Comparison of ENCODE assay signal across 8 cellular contexts in the genomic region with DNA sequence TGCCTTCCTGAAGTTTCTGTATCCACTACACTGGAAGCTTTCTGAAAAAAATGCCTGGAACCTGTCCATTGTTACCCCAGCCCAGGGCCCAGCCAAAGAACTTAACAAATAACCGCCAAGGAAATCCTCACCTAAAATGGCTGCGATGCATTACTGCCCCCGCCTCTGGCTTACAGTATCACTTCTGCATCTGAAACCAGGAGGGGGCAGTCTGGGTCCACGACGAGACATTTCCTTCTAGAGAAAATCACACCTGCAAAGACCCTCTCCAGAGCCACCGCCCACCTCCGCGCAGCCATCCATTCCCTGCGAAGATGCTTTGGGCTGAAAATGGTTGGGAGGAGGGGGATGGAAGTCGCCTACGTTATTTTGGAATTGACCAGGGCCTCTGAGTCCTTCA. TPM values are rescaled to one million over a fixed set of nuclear protein-coding genes. Genes with fewer than 3 reads are reported as not detected.
DNase-seq lines count a peak whose midpoint lies in the region; ATAC-seq and TF ChIP-seq lines count a peak whose summit lies in the region.

No MANE protein-coding gene starts in this region.

- no peak overlapping the region for H3K4me3 ChIP-seq in AG04450 (ENCODE audit: low read depth, low read length)
- no peak overlapping the region for H3K4me3 ChIP-seq in GM12875 (ENCODE audit: low read depth, low read length)
- no peak overlapping the region for H3K4me3 ChIP-seq in epithelial cell of esophagus (ENCODE audit: low read length)
- no peak overlapping the region for H3K4me3 ChIP-seq in smooth muscle cell
- no peak overlapping the region for H3K4me3 ChIP-seq in left lung

- peak; percentile 54 for TF ChIP-seq CTCF in AG04450 (IDR thresholded peaks at IDR 0.05; ENCODE audit: low read depth, low read length)
- TF ChIP-seq CTCF in GM12875 (IDR thresholded peaks at IDR 0.05; ENCODE audit: borderline replicate concordance, insufficient read depth, low read depth, low read length), result peak; percentile 43; the same call in 1 of the 2 replicates
- TF ChIP-seq CTCF in epithelial cell of esophagus (IDR thresholded peaks at IDR 0.05; ENCODE audit: insufficient read depth, low read depth, low read length, missing control alignments), result peak; percentile 47
- peak; percentile 24 for TF ChIP-seq CTCF in smooth muscle cell (IDR thresholded peaks at IDR 0.05; ENCODE audit: borderline replicate concordance, insufficient read depth, poor library complexity, severe bottlenecking)
- TF ChIP-seq CTCF in left lung (IDR thresholded peaks at IDR 0.05), result peak in 1 of 2 donors; percentile 34

- H3K36me3 ChIP-seq in smooth muscle cell (ENCODE audit: low read depth), result peaks cover 6% of the 10 kb centered on the region
- peaks cover 0 to 65% of the 10 kb centered on the region in 2 donors for H3K36me3 ChIP-seq in left lung

- CTCF ChIA-PET in AG04450 (lab: Charles Lee), result no interaction called here

- no peak for DNase-seq in AG04450 (ENCODE audit: low read depth, low spot score)
- peak; percentile 13 for DNase-seq in T-helper 9 cell
- DNase-seq in epithelial cell of esophagus (ENCODE audit: low read depth), result peak; percentile 51
- DNase-seq in smooth muscle cell (lab: John Stamatoyannopoulos, UW; ENCODE audit: unreplicated experiment), result no peak
- no peak for DNase-seq in NCI-H1694 (lab: John Stamatoyannopoulos, UW)
- no peak for DNase-seq in left lung

- ATAC-seq in left lung (no peak), HG03097 (IDR thresholded peaks at IDR 0.05; ENCODE audit: low FRiP score, unreplicated experiment) (no peak)

- no peak overlapping the region for H2AFZ ChIP-seq in smooth muscle cell (ENCODE audit: low read depth)

- 53% methylated on average over 11 of the region's 11 CpGs for WGBS in smooth muscle cell (ENCODE audit: low lambda C conversion rate)

- H3K27ac ChIP-seq in AG04450 (ENCODE audit: low read depth, low read length) (no peak overlapping the region), smooth muscle cell (ENCODE audit: low read depth) (no peak overlapping the region), left lung (no peak overlapping the region)

- intact Hi-C loops in left lung (cut with DNase I), result no loop called here

- no peak overlapping the region for H3K4me2 ChIP-seq in smooth muscle cell

- H3K9me3 ChIP-seq in AG04450 (ENCODE audit: control insufficient read depth, insufficient read depth, low read length) (no peaks in the 10 kb centered on the region), smooth muscle cell (replicated peaks; ENCODE audit: low read depth) (no peaks in the 10 kb centered on the region), left lung (no peaks in the 10 kb centered on the region)

- H3F3A ChIP-seq in smooth muscle cell (ENCODE audit: low read depth), result no peaks in the 10 kb centered on the region

- no peaks in the 10 kb centered on the region for H3K27me3 ChIP-seq in AG04450 (ENCODE audit: control insufficient read depth, insufficient read depth, low read length)
- no peaks in the 10 kb centered on the region for H3K27me3 ChIP-seq in smooth muscle cell (ENCODE audit: low read depth)
- H3K27me3 ChIP-seq in left lung, result no peaks in the 10 kb centered on the region

- no peak overlapping the region for H3K9ac ChIP-seq in smooth muscle cell (ENCODE audit: low read depth)

- POLR2A ChIA-PET in AG04450 (lab: Yijun Ruan, JAX), result no interaction called here

- no peaks in the 10 kb centered on the region for H3K4me1 ChIP-seq in smooth muscle cell (ENCODE audit: low read depth)
- peaks cover 0 to 21% of the 10 kb centered on the region in 2 donors for H3K4me1 ChIP-seq in left lung

- H4K20me1 ChIP-seq in smooth muscle cell (ENCODE audit: low read depth), result no peaks in the 10 kb centered on the region

- H3K79me2 ChIP-seq in smooth muscle cell (ENCODE audit: low read depth), result no peaks in the 10 kb centered on the region

RNA-seq across cellular contexts. Expression of gene CELF6, which starts 22.4 kb away (rescaled TPM):
- polyA plus RNA-seq in AG04450 (2011; rRNA removed) (0.07 and 0.10 TPM in 2 replicates), smooth muscle cell (0.19 and 0.43 TPM in 2 replicates)
- polyA minus RNA-seq in AG04450 (2011; rRNA and poly(A)+ RNA removed), result not detected in 2 replicates
- total RNA-seq in smooth muscle cell (0.81 and 1.9 TPM in 2 replicates), left lung (1 to 10 TPM; 1.3 to 2.2 TPM)

RNA-seq across cellular contexts. Expression of gene HEXA, which starts 33.4 kb away (rescaled TPM):
- polyA plus RNA-seq in AG04450 (2011; rRNA removed) (191 and 200 TPM in 2 replicates), smooth muscle cell (139 and 155 TPM in 2 replicates)
- 39.3 and 47.9 TPM in 2 replicates for polyA minus RNA-seq in AG04450 (2011; rRNA and poly(A)+ RNA removed)
- total RNA-seq in smooth muscle cell (77.4 and 103 TPM in 2 replicates), left lung (100 to 1,000 TPM; 184 to 193 TPM)

RNA-seq across cellular contexts. Expression of gene TMEM202, which starts 55.7 kb away (rescaled TPM):
- polyA plus RNA-seq in AG04450 (2011; rRNA removed) (not detected in 2 replicates), smooth muscle cell (not detected in 2 replicates)
- not detected in 2 replicates for polyA minus RNA-seq in AG04450 (2011; rRNA and poly(A)+ RNA removed)
- total RNA-seq in smooth muscle cell (not detected in 2 replicates), left lung (not detected)

Comparison
In these comparisons a context has a peak if more than half of its experiments do, and no peak if none do; other contexts are left out.
1. DNase-seq: peak in T-helper 9 cell (single experiment) and epithelial cell of esophagus (single experiment); none in AG04450 (single experiment), smooth muscle cell (single experiment), NCI-H1694 (single experiment) and left lung (0 of 2).